8 cellular contexts compared by ENCODE assay signal in the genomic region with DNA sequence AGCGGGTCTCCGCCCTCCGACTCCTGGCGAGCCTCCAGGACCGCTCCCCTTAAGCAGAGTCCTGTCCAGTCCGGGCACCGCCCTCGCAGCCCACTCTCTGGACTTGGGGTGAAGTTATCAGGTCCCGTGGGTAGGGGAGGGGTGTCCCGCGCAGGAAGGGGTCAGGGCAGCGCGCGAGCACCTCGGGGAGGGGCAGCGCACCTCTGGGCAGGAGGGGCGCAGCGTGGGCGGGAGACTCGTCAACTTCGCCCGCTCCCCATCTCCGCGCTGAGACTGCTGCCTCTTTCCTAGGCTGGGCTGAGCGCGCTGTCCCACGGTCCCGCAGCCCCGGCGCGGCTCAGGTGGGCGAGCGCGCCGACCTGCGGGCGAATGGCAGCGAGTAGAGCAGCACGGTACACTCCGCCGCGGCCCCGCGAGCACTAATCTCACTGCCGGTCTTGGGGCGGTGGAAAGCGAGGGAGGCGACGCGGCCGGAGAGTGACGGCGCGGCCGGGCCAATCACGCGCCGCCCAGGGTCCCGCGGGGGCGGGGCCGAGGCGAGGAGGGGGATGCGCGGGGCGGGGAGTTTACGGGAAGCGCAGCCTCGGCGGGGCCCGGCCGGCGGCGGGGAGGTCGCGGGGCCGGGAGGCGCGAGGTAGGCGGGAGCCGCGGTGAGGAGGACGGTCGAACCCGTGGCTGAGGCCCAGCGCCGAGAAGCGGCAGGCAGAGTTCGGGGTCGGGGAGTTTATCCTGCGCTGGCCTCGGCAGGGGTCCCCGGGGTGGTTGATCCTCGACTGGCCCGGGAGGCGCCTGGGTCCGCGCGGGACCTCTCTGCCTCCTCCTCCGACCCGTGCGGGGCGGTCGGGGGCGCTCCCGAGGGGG. TPM values are rescaled to one million over a fixed set of nuclear protein-coding genes. Genes with fewer than 3 reads are reported as not detected.
A peak's percentile ranks its signal among the peaks of the same experiment; 100 is the strongest.
DNase-seq lines count a peak whose midpoint lies in the region; ATAC-seq, FAIRE-seq and TF ChIP-seq lines count a peak whose summit lies in the region.

Gene MAN1A1 (minus strand): TSS at position 421 of the 861 bp plus-strand sequence. CDS start 696 bp downstream, outside the sequence.

- H3K27ac ChIP-seq in H1 (ENCODE audit: low read depth, low read length) (no peak within 1 kb of the TSS), mesodermal cell (ENCODE audit: low read depth, low read length, severe bottlenecking) (no peak within 1 kb of the TSS)

- peak within 1 kb of the TSS; percentile 79 for H3K18ac ChIP-seq in H1 (ENCODE audit: extremely low read depth, low read length)

- 2% methylated on average over 20 of the region's 106 CpGs; no CpG with 5 or more reads in 1 of the 2 experiments for WGBS in H1 (ENCODE audit: extremely low coverage in 1 of 2, insufficient coverage in 1 of 2, insufficient read length in 1 of 2, insufficient replicate concordance in 2 of 2, low coverage in 1 of 2, low lambda C conversion rate in 2 of 2, missing lambda C conversion rate in 1 of 2), 2 experiments
- WGBS in mesodermal cell (ENCODE audit: insufficient coverage in 2 of 2), 2 experiments: 0 to 1% methylated on average over 61 to 80 of the region's 106 CpGs

- peak within 1 kb of the TSS; percentile 56 for H4K91ac ChIP-seq in H1 (replicated peaks; ENCODE audit: insufficient read length, low read length)

- no peaks in the 10 kb centered on the region for H4K20me1 ChIP-seq in H1 (replicated peaks in 1 of 2; ENCODE audit: control insufficient read depth in 1 of 2, insufficient read depth in 2 of 2, low read length in 2 of 2)

- CTCF ChIA-PET in H1 (lab: Charles Lee; ENCODE audit: partially characterized antibody): interaction anchor here (3.6 kb wide), 1 partner anchor 16 kb away, joined by 23 read pairs; no protein-coding TSS in a partner anchor

- H3K9ac ChIP-seq in H1 (replicated peaks in 1 of 4; ENCODE audit: extremely low read depth in 1 of 4, low read depth in 3 of 4, low read length in 3 of 4): peak within 1 kb of the TSS; percentile 12 to 62 (median 28); a peak in 6 of 7 replicates

- H3K27ac Mint-ChIP-seq in CD14-positive monocyte: peak within 1 kb of the TSS; percentile 86 to 93 (median 90)

- H3K4me1 Mint-ChIP-seq in CD14-positive monocyte: peaks cover 57% of the 10 kb centered on the region

- no peak within 1 kb of the TSS for H2BK12ac ChIP-seq in H1 (ENCODE audit: low read depth, low read length)

- H3K36me3 ChIP-seq in H1 (ENCODE audit: control insufficient read depth in 2 of 4, insufficient read depth in 4 of 4, low read length in 3 of 4) (no peaks in the 10 kb centered on the region), mesodermal cell (ENCODE audit: control insufficient read depth, insufficient read depth, low read length) (peaks cover 4% of the 10 kb centered on the region)

- H3K14ac ChIP-seq in H1 (ENCODE audit: insufficient read length): no peak within 1 kb of the TSS

- H2AFZ ChIP-seq in H1 (ENCODE audit: low read length): peak within 1 kb of the TSS; percentile 28

- POLR2A ChIA-PET in H1 (lab: Charles Lee; ENCODE audit: partially characterized antibody): interaction anchor here (1.1 kb wide), 1 partner anchor 54 kb away, joined by 3 read pairs; no protein-coding TSS in a partner anchor

- peaks cover 15% of the 10 kb centered on the region; the same call in 1 of the 2 replicates for H3K23me2 ChIP-seq in H1 (ENCODE audit: low read depth, low read length)

- peaks cover 3 to 8% (median 5%) of the 10 kb centered on the region in 3 donors for H3K27me3 Mint-ChIP-seq in CD14-positive monocyte (ENCODE audit: low read depth in 3 of 3)

- H3K9me3 ChIP-seq in H1 (ENCODE audit: insufficient read depth in 2 of 2, low read depth in 1 of 2, low read length in 1 of 2) (no peaks in the 10 kb centered on the region), mesodermal cell (ENCODE audit: control insufficient read depth, low read length) (no peaks in the 10 kb centered on the region)

- H3K4me3 ChIP-seq in H1 (ENCODE audit: extremely low read depth in 1 of 4, insufficient read depth in 2 of 4, low read depth in 3 of 4, low read length in 4 of 4): peak within 1 kb of the TSS; percentile 59 to 94 (median 74)
- peak within 1 kb of the TSS; percentile 84 for H3K4me3 ChIP-seq in mesodermal cell (ENCODE audit: extremely low read depth, insufficient read depth, low read length, poor library complexity, severe bottlenecking)

- ATAC-seq in HG03457 (IDR thresholded peaks at IDR 0.05; ENCODE audit: unreplicated experiment): peak; percentile 74

- H3K4me1 ChIP-seq in H1 (replicated peaks in 1 of 4; ENCODE audit: control insufficient read depth in 3 of 4, insufficient read depth in 4 of 4, low read length in 3 of 4) (peaks cover 2 to 10% (median 5%) of the 10 kb centered on the region in 4 experiments; a peak in 4 of 7 replicates), mesodermal cell (ENCODE audit: control insufficient read depth, insufficient read depth, low read length, poor library complexity, severe bottlenecking) (no peaks in the 10 kb centered on the region)

- H3K23ac ChIP-seq in H1 (ENCODE audit: insufficient read length): no peak within 1 kb of the TSS

- FAIRE-seq in H1 (lab: Jason Lieb, UNC): no peak

- no peak within 1 kb of the TSS for H3K56ac ChIP-seq in H1 (replicated peaks; ENCODE audit: insufficient read length, low read depth, low read length)

- H3K79me2 ChIP-seq in H1 (ENCODE audit: control insufficient read depth in 1 of 2, insufficient read depth in 2 of 2, low read length in 2 of 2): no peaks in the 10 kb centered on the region

- no peaks in the 10 kb centered on the region for H3K79me1 ChIP-seq in H1 (ENCODE audit: low read depth, low read length)

- TF ChIP-seq CTCF in CD14-positive monocyte (IDR thresholded peaks at IDR 0.05): no peak
- no peak for TF ChIP-seq CTCF in H1 (IDR thresholded peaks at IDR 0.05; ENCODE audit: control extremely low read depth in 1 of 3, insufficient read depth in 1 of 3, low read depth in 1 of 3, low read length in 3 of 3)

- no peak within 1 kb of the TSS for H3K4ac ChIP-seq in H1 (replicated peaks; ENCODE audit: insufficient read length, low read depth, low read length)

- H2BK120ac ChIP-seq in H1 (replicated peaks; ENCODE audit: low read depth, low read length): no peak within 1 kb of the TSS

- H3K4me2 ChIP-seq in H1 (ENCODE audit: insufficient read depth in 1 of 2, low read depth in 2 of 2, low read length in 2 of 2): peak within 1 kb of the TSS; percentile 83 to 88

- intact Hi-C loops in CD14-positive monocyte (cut with micrococcal nuclease): loop anchor here (5.0 kb wide), 2 partner anchors 37 to 202 kb away; no protein-coding TSS in a partner anchor

- H2BK15ac ChIP-seq in H1 (ENCODE audit: low read length): no peak within 1 kb of the TSS

- peaks cover 0 to 18% (median 14%) of the 10 kb centered on the region in 4 experiments; a peak in 6 of 7 replicates for H3K27me3 ChIP-seq in H1 (replicated peaks in 1 of 4; ENCODE audit: control insufficient read depth in 3 of 4, extremely low read depth in 1 of 4, insufficient read depth in 3 of 4, low read length in 3 of 4)

- peak within 1 kb of the TSS; percentile 41 for H4K5ac ChIP-seq in H1 (ENCODE audit: insufficient read length, low read depth, low read length)

- H3K9me3 Mint-ChIP-seq in CD14-positive monocyte: no peaks in the 10 kb centered on the region

- H3K4me3 Mint-ChIP-seq in CD14-positive monocyte: peak within 1 kb of the TSS; percentile 95 to 96

- peaks cover 9 to 11% of the 10 kb centered on the region in 2 donors for H3K36me3 Mint-ChIP-seq in CD14-positive monocyte

- DNase-seq in CD14-positive monocyte (ENCODE audit: low spot score) (peak; percentile 81), GM19240 (ENCODE audit: insufficient read length, low spot score) (peak; percentile 67), NOMO-1 (lab: John Stamatoyannopoulos, UW; ENCODE audit: unreplicated experiment in 2 of 2) (peak; percentile 18 to 24), H1 (ENCODE audit: low read depth in 1 of 2, low spot score in 2 of 2) (peak; percentile 36 to 94)
- peak; percentile 74 to 83 (median 77) for DNase-seq in activated CD8-positive, alpha-beta memory T cell treated with anti-CD3 and anti-CD28 coated beads for 48 hours (ENCODE audit: low read depth in 2 of 3, low spot score in 2 of 3)
- peak; percentile 77 to 84 for DNase-seq in stimulated activated CD8-positive, alpha-beta memory T cell treated with anti-CD3 and anti-CD28 coated beads, Interleukin-15, amount 100 ng/mL, for 4 hours (ENCODE audit: low read depth in 2 of 2)

- peak within 1 kb of the TSS; percentile 91 for H4K8ac ChIP-seq in H1 (ENCODE audit: extremely low read depth, insufficient read depth, low read length)

- TF ChIP-seq EP300 in H1 (IDR thresholded peaks at IDR 0.05; ENCODE audit: borderline replicate concordance in 1 of 2, low read depth in 2 of 2, low read length in 2 of 2): no peak

- TF ChIP-seq POLR2A in H1 (IDR thresholded peaks at IDR 0.05; ENCODE audit: control extremely low read depth in 1 of 2, low read depth in 2 of 2, low read length in 2 of 2): no peak; a peak in 1 of 3 replicates

- no peak within 1 kb of the TSS for H2BK20ac ChIP-seq in H1 (ENCODE audit: low read length)

- no peak within 1 kb of the TSS for H2AK5ac ChIP-seq in H1 (ENCODE audit: low read depth, low read length)

- no peak for TF ChIP-seq RAD21 in H1 (IDR thresholded peaks at IDR 0.05 in 1 of 2, conservative IDR thresholded peaks at IDR 0.05 in 1 of 2; ENCODE audit: low read depth in 2 of 2, low read length in 2 of 2)

- no peak within 1 kb of the TSS; the same call in 1 of the 2 replicates for H2BK5ac ChIP-seq in H1 (ENCODE audit: low read depth, low read length)

TF ChIP-seq in H1, 55 proteins besides CTCF, POLR2A, EP300 and RAD21 (continues in another document):
- no peak for TF ChIP-seq USF2 (IDR thresholded peaks at IDR 0.05; ENCODE audit: low read length)

RNA-seq across cellular contexts. Expression of gene MAN1A1, which starts in this region (rescaled TPM):
- 10 to 100 TPM; 16.1 to 20.4 TPM for polyA plus RNA-seq in CD14-positive monocyte
- total RNA-seq in H1 (2021; fragmentation: NEBNext Ultra II Directional; extraction: Animal tissue kit (Norgen Biotek cat#: 25700)): 5.4 TPM in 2 replicates
- 1.5 and 1.8 TPM in 2 replicates for polyA plus RNA-seq in H1 (2011; rRNA removed)
- polyA plus RNA-seq in H1 (2011; cell fraction: cytosol; rRNA removed): 2.7 TPM
- 1.2 TPM for polyA plus RNA-seq in H1 (2011; cell fraction: nucleus; rRNA removed)
- polyA plus RNA-seq in H1 (2012, experiment 1 of 2): 1.7 to 3.3 TPM (median 2.2 TPM) in 4 replicates
- 0.60 TPM for polyA plus RNA-seq in H1 (2012, experiment 2 of 2)
- 5.1 TPM for polyA plus RNA-seq in H1 (2013, experiment 1 of 2)
- 5.6 TPM for polyA plus RNA-seq in H1 (2013, experiment 2 of 2)
- 1.5 and 2.1 TPM in 2 replicates for polyA minus RNA-seq in H1 (2011; rRNA and poly(A)+ RNA removed)
- polyA minus RNA-seq in H1 (2011; cell fraction: cytosol; rRNA and poly(A)+ RNA removed): 2.9 TPM
- 4.3 TPM for polyA minus RNA-seq in H1 (2011; cell fraction: nucleus; rRNA and poly(A)+ RNA removed)
- polyA plus RNA-seq in mesodermal cell (2013, experiment 1 of 2): 38.2 TPM
- 38.2 TPM for polyA plus RNA-seq in mesodermal cell (2013, experiment 2 of 2)

Comparison
In these comparisons a context has a peak if more than half of its experiments do, and no peak if none do; other contexts are left out.
1. DNase-seq: peak in every context shown above with its lines; median percentile 81 in CD14-positive monocyte; 80 in stimulated activated CD8-positive, alpha-beta memory T cell treated with anti-CD3 and anti-CD28 coated beads, Interleukin-15, amount 100 ng/mL, for 4 hours; 77 in activated CD8-positive, alpha-beta memory T cell treated with anti-CD3 and anti-CD28 coated beads for 48 hours; 67 in GM19240; 65 in H1; 21 in NOMO-1.